8 cellular contexts compared by ENCODE assay signal in genomic region chr10:71567006-71567405, GRCh38.
"Had no signal": no experiment of that assay in that cellular context is flagged by ENCODE, and none has a peak within 500 bp of the region (broad histone marks: within the 10 kb centered on the region; RNA-seq: fewer than 3 reads in every experiment).

No MANE protein-coding gene starts in this region.

- H3K4me3 ChIP-seq: GM23338, HAP-1 had no signal

- H3K36me3 ChIP-seq: HAP-1 had no signal

- H2AFZ ChIP-seq: GM23338 had no signal

- H3K36me3 Mint-ChIP-seq: IgD-negative memory B cell had no signal

- H3K9me3 Mint-ChIP-seq: GM23338, HFFc6, IgD-negative memory B cell had no signal

- H3K9me3 ChIP-seq: HAP-1 had no signal

- ATAC-seq: GM23338, HCT116 had no signal

- DNase-seq: H7, HFFc6, KG1 had no signal

- H3K27ac ChIP-seq: HL-60 had no signal

- H3K4me3 Mint-ChIP-seq: GM23338, HFFc6, IgD-negative memory B cell had no signal

- H3K4me2 ChIP-seq: GM23338 had no signal

- H3K27ac Mint-ChIP-seq: GM23338, HFFc6, IgD-negative memory B cell had no signal
